Comparison of ENCODE assay signal across 17 cellular contexts in the genomic region with DNA sequence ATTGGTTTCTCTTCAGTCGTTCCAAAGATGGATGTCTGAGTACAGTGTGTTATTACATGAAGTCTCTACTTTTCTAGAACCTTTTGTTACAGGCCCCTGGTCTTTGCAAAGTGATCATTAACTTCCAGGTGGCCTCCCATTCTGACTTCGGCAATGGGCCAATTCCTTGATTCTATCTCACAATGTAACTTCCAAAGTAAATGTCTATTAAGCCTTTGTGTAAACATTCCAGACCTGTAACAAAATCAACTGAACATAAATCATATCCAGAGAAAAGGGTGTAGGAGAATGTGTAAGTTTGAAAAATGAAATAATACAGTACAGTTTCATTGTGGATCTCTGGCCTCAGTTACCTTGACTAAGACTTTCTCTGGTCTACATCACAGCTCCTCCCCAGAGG.
DNase-seq lines count a peak whose midpoint lies in the region; ATAC-seq and TF ChIP-seq lines count a peak whose summit lies in the region.
"Had no signal": no experiment of that assay in that cellular context is flagged by ENCODE, and none has a peak within 500 bp of the region (broad histone marks: within the 10 kb centered on the region; RNA-seq: fewer than 3 reads in every experiment).

No MANE protein-coding gene starts in this region.

- peak; percentile 21 for DNase-seq in A172 (ENCODE audit: low spot score)
- DNase-seq in HS-27A (ENCODE audit: low read depth), result peak; percentile 47
- DNase-seq in SJSA1 (ENCODE audit: low read depth in 1 of 2, low spot score in 2 of 2), result peak in 1 of 2 experiments; percentile 23
- no peak for DNase-seq in hepatocyte (ENCODE audit: low spot score)
- DNase-seq in 8988T, result no peak
- no peak for DNase-seq in nephron progenitor cell
- DNase-seq: activated CD8-positive, alpha-beta T cell treated with anti-CD3 and anti-CD28 coated beads, Interleukin-2, amount 10 ng/mL, durations not matched to agents 7 days and 5 days; anterior cingulate cortex; DMS 273 treated with DMSO at 0.1 percent for 48 hours; mesendoderm; MM.1S; NCI-H2171; stimulated activated CD4-positive, alpha-beta T cell treated with anti-CD3 and anti-CD28 coated beads, Interleukin-12 subunit alpha, Interleukin-12 subunit beta, amount 100 ng/mL, for 4 hours had no signal

- H3K9me3 Mint-ChIP-seq in nephron progenitor cell, result no peaks in the 10 kb centered on the region
- H3K9me3 Mint-ChIP-seq: activated T-helper 2 cell treated with anti-CD3 and anti-CD28 coated beads, Interferon-gamma antibody, Interleukin-2, Interleukin-4, amounts not matched to agents 10 μg/mL and 5 μg/mL and 100 μg/mL, durations not matched to agents 14 hours and 24 hours and 36 hours had no signal

- H3K4me3 ChIP-seq in SJSA1 (no peak overlapping the region), hepatocyte (no peak overlapping the region)

- H3K9me3 ChIP-seq in SJSA1 (replicated peaks), result 0 out of 2 replicates have a peak, but pooled peaks cover 2% of the 10 kb centered on the region
- H3K9me3 ChIP-seq in hepatocyte (ENCODE audit: low read depth), result no peaks in the 10 kb centered on the region

- no peak overlapping the region for H3K4me2 ChIP-seq in hepatocyte

- H3K4me1 Mint-ChIP-seq in nephron progenitor cell, result peaks cover 20% of the 10 kb centered on the region

- H3K27me3 ChIP-seq in SJSA1 (replicated peaks) (no peaks in the 10 kb centered on the region), hepatocyte (no peaks in the 10 kb centered on the region)

- no peak overlapping the region for H3K4me3 Mint-ChIP-seq in nephron progenitor cell
- H3K4me3 Mint-ChIP-seq: activated CD8-positive, alpha-beta T cell treated with anti-CD3 and anti-CD28 coated beads, Interleukin-2, amount 10 ng/mL, durations not matched to agents 7 days and 5 days had no signal

- WGBS in hepatocyte (ENCODE audit: low lambda C conversion rate, missing lambda C conversion rate), result 62% methylated on average over 2 of the region's 2 CpGs

- no peaks in the 10 kb centered on the region for H3K79me2 ChIP-seq in hepatocyte

- TF ChIP-seq CTCF in hepatocyte (IDR thresholded peaks at IDR 0.05; ENCODE audit: poor library complexity) (no peak), nephron progenitor cell (IDR thresholded peaks at IDR 0.05) (no peak)

- H3K4me1 ChIP-seq in SJSA1 (replicated peaks) (peaks cover 52% of the 10 kb centered on the region), hepatocyte (ENCODE audit: insufficient read depth) (peaks cover 29% of the 10 kb centered on the region)

- H4K20me1 ChIP-seq in hepatocyte (ENCODE audit: insufficient read depth, poor library complexity, severe bottlenecking), result no peaks in the 10 kb centered on the region

- H3K36me3 ChIP-seq in SJSA1 (no peaks in the 10 kb centered on the region), hepatocyte (replicated peaks; ENCODE audit: insufficient read depth, low read depth) (no peaks in the 10 kb centered on the region)

- ATAC-seq in HG03432 (IDR thresholded peaks at IDR 0.05; ENCODE audit: unreplicated experiment) (no peak), GM18907 (IDR thresholded peaks at IDR 0.05; ENCODE audit: unreplicated experiment) (no peak)
- ATAC-seq: activated CD8-positive, alpha-beta T cell treated with anti-CD3 and anti-CD28 coated beads, Interleukin-2, amount 10 ng/mL, durations not matched to agents 7 days and 5 days; HCT116 had no signal

- no peak overlapping the region for H2AFZ ChIP-seq in hepatocyte

- H3K27me3 Mint-ChIP-seq in nephron progenitor cell (ENCODE audit: low read depth, poor library complexity), result no peaks in the 10 kb centered on the region

- H3K27ac ChIP-seq in SJSA1 (peak overlapping the region; percentile 32), hepatocyte (peak overlapping the region; percentile 28)

- no peaks in the 10 kb centered on the region for H3K36me3 Mint-ChIP-seq in nephron progenitor cell (ENCODE audit: low read depth)

- H3K27ac Mint-ChIP-seq in nephron progenitor cell, result no peak overlapping the region
- H3K27ac Mint-ChIP-seq: activated CD8-positive, alpha-beta T cell treated with anti-CD3 and anti-CD28 coated beads, Interleukin-2, amount 10 ng/mL, durations not matched to agents 7 days and 5 days; activated T-helper 2 cell treated with anti-CD3 and anti-CD28 coated beads, Interferon-gamma antibody, Interleukin-2, Interleukin-4, amounts not matched to agents 10 μg/mL and 5 μg/mL and 100 μg/mL, durations not matched to agents 14 hours and 24 hours and 36 hours had no signal

- H3K9me2 ChIP-seq in hepatocyte (replicated peaks; ENCODE audit: insufficient read depth), result no peaks in the 10 kb centered on the region

Comparison
In these comparisons a context has a peak if more than half of its experiments do, and no peak if none do; other contexts are left out.
1. DNase-seq: peak in A172 (single experiment) and HS-27A (single experiment); none in hepatocyte (single experiment), 8988T (single experiment) and nephron progenitor cell (single experiment).